ENCODE assay signal across 24 cellular contexts in genomic region chr1:202156590-202156989, GRCh38. TPM values are rescaled to one million over a fixed set of nuclear protein-coding genes. Genes with fewer than 3 reads are reported as not detected.
DNase-seq lines count a peak whose midpoint lies in the region; ATAC-seq and TF ChIP-seq lines count a peak whose summit lies in the region.
"Had no signal": no experiment of that assay in that cellular context is flagged by ENCODE, and none has a peak within 500 bp of the region (broad histone marks: within the 10 kb centered on the region; RNA-seq: fewer than 3 reads in every experiment).

No MANE protein-coding gene starts in this region.

- POLR2A ChIA-PET in CD8-positive, alpha-beta memory T cell (lab: Charles Lee) = no interaction called here
- POLR2A ChIA-PET in activated CD4-positive, alpha-beta memory T cell treated with anti-CD3 and anti-CD28 coated beads for 36 hours (lab: Charles Lee) = interaction anchor here (2.8 kb wide), 1 partner anchor 10 kb away, joined by 23 read pairs; the partner anchor contains the start of gene ARL8A

- H3K9me3 Mint-ChIP-seq in CD4-positive, CD25-positive, alpha-beta regulatory T cell = no peaks in the 10 kb centered on the region
- no peaks in the 10 kb centered on the region for H3K9me3 Mint-ChIP-seq in CD8-positive, alpha-beta memory T cell
- H3K9me3 Mint-ChIP-seq in activated CD4-positive, alpha-beta memory T cell treated with anti-CD3 and anti-CD28 coated beads for 36 hours = no peaks in the 10 kb centered on the region
- H3K9me3 Mint-ChIP-seq in effector memory CD8-positive, alpha-beta T cell = no peaks in the 10 kb centered on the region

- H3K36me3 Mint-ChIP-seq in CD4-positive, CD25-positive, alpha-beta regulatory T cell = peaks cover 22% of the 10 kb centered on the region
- peaks cover 4 to 75% (median 24%) of the 10 kb centered on the region in 3 donors for H3K36me3 Mint-ChIP-seq in CD8-positive, alpha-beta memory T cell
- peaks cover 67% of the 10 kb centered on the region for H3K36me3 Mint-ChIP-seq in activated CD4-positive, alpha-beta memory T cell treated with anti-CD3 and anti-CD28 coated beads for 36 hours
- H3K36me3 Mint-ChIP-seq in effector memory CD8-positive, alpha-beta T cell (ENCODE audit: insufficient read depth) = peaks cover 86% of the 10 kb centered on the region

- peak overlapping the region; percentile 55 for H3K27ac ChIP-seq in CD4-positive, CD25-positive, alpha-beta regulatory T cell (ENCODE audit: insufficient read depth, low read length, poor library complexity, severe bottlenecking)
- H3K27ac ChIP-seq in CD8-positive, alpha-beta memory T cell (ENCODE audit: low read depth, low read length) = peak overlapping the region; percentile 35
- H3K27ac ChIP-seq: brain microvascular endothelial cell, coronary artery, parathyroid adenoma had no signal

- H3K27ac Mint-ChIP-seq in CD4-positive, CD25-positive, alpha-beta regulatory T cell = no peak overlapping the region
- peak overlapping the region in 7 of 8 donors; percentile 29 to 96 (median 77) for H3K27ac Mint-ChIP-seq in CD8-positive, alpha-beta memory T cell
- peak overlapping the region; percentile 42 for H3K27ac Mint-ChIP-seq in activated CD4-positive, alpha-beta memory T cell treated with anti-CD3 and anti-CD28 coated beads for 36 hours
- peak overlapping the region; percentile 58 to 98 for H3K27ac Mint-ChIP-seq in effector memory CD8-positive, alpha-beta T cell

- DNase-seq in CD4-positive, CD25-positive, alpha-beta regulatory T cell = no peak
- DNase-seq in CD8-positive, alpha-beta memory T cell = no peak
- DNase-seq in activated CD4-positive, alpha-beta memory T cell treated with anti-CD3 and anti-CD28 coated beads for 36 hours = no peak
- no peak for DNase-seq in effector memory CD8-positive, alpha-beta T cell
- no peak for DNase-seq in stimulated activated naive CD4-positive, alpha-beta T cell treated with Interleukin-2 at 50 U/mL for 16 hours (lab: John Stamatoyannopoulos, UW)
- no peak for DNase-seq in ecto neural progenitor cell (ENCODE audit: low spot score)
- no peak for DNase-seq in GM13976 (ENCODE audit: low spot score)
- DNase-seq: activated CD4-positive, alpha-beta T cell treated with anti-CD3 and anti-CD28 coated beads for 4 hours; brain microvascular endothelial cell; COR-L47; DMS79; KBM-7; mammary epithelial cell; NCI-H1694 treated with DMSO at 0.1 percent for 48 hours; NCI-H69; stimulated activated CD4-positive, alpha-beta T cell treated with anti-CD3 and anti-CD28 coated beads, Interleukin-4, amount 100 ng/mL, for 4 hours; SW 1271; trophoblast cell had no signal

- peaks cover 4% of the 10 kb centered on the region for H3K27me3 Mint-ChIP-seq in CD4-positive, CD25-positive, alpha-beta regulatory T cell
- peaks cover 0 to 2% of the 10 kb centered on the region in 2 donors for H3K27me3 Mint-ChIP-seq in CD8-positive, alpha-beta memory T cell
- no peaks in the 10 kb centered on the region for H3K27me3 Mint-ChIP-seq in activated CD4-positive, alpha-beta memory T cell treated with anti-CD3 and anti-CD28 coated beads for 36 hours
- no peaks in the 10 kb centered on the region for H3K27me3 Mint-ChIP-seq in effector memory CD8-positive, alpha-beta T cell

- peaks cover 55% of the 10 kb centered on the region for H3K36me3 ChIP-seq in CD4-positive, CD25-positive, alpha-beta regulatory T cell (ENCODE audit: control insufficient read depth, insufficient read depth, low read length)
- H3K36me3 ChIP-seq in CD8-positive, alpha-beta memory T cell (ENCODE audit: insufficient read depth, low read length) = peaks cover 56% of the 10 kb centered on the region
- H3K36me3 ChIP-seq: brain microvascular endothelial cell had no signal

- in situ Hi-C loops in GM13976 (cut with MboI; ENCODE audit: low sequenced_read_pairs, unreplicated experiment) = no loop called here

- H3K27me3 ChIP-seq in CD4-positive, CD25-positive, alpha-beta regulatory T cell (ENCODE audit: control insufficient read depth, insufficient read depth, low read length) = no peaks in the 10 kb centered on the region
- H3K27me3 ChIP-seq in CD8-positive, alpha-beta memory T cell (ENCODE audit: insufficient read depth, low read length, poor library complexity, severe bottlenecking) = no peaks in the 10 kb centered on the region
- H3K27me3 ChIP-seq: brain microvascular endothelial cell had no signal

- H3K4me3 ChIP-seq in CD4-positive, CD25-positive, alpha-beta regulatory T cell (ENCODE audit: low read depth, low read length) = no peak overlapping the region
- no peak overlapping the region for H3K4me3 ChIP-seq in CD8-positive, alpha-beta memory T cell (ENCODE audit: low read length)
- H3K4me3 ChIP-seq: coronary artery had no signal

- intact Hi-C loops in activated CD4-positive, alpha-beta memory T cell treated with anti-CD3 and anti-CD28 coated beads for 36 hours (cut with micrococcal nuclease) = no loop called here

- peaks cover 12 to 69% (median 49%) of the 10 kb centered on the region in 4 donors for H3K4me1 Mint-ChIP-seq in CD4-positive, CD25-positive, alpha-beta regulatory T cell
- H3K4me1 Mint-ChIP-seq in CD8-positive, alpha-beta memory T cell = peaks cover 64 to 76% (median 70%) of the 10 kb centered on the region in 3 donors
- peaks cover 53% of the 10 kb centered on the region for H3K4me1 Mint-ChIP-seq in activated CD4-positive, alpha-beta memory T cell treated with anti-CD3 and anti-CD28 coated beads for 36 hours (ENCODE audit: low read depth)
- peaks cover 50 to 76% of the 10 kb centered on the region in 2 donors for H3K4me1 Mint-ChIP-seq in effector memory CD8-positive, alpha-beta T cell (ENCODE audit: low read depth in 2 of 2)

- CTCF ChIA-PET in CD8-positive, alpha-beta memory T cell (lab: Charles Lee) = interaction anchor here (2.6 to 3.7 kb wide), 2 partner anchors 14 to 21 kb away, joined by 10 to 16 read pairs; no protein-coding TSS in a partner anchor
- CTCF ChIA-PET in activated CD4-positive, alpha-beta memory T cell treated with anti-CD3 and anti-CD28 coated beads for 36 hours (lab: Charles Lee) = interaction anchor here (1.3 to 3.4 kb wide), 5 partner anchors 9 to 159 kb away, joined by 4 to 19 read pairs (median 13); no protein-coding TSS in a partner anchor

- no peaks in the 10 kb centered on the region for H3K9me3 ChIP-seq in CD4-positive, CD25-positive, alpha-beta regulatory T cell (ENCODE audit: control insufficient read depth in 2 of 2, low read length in 2 of 2)
- H3K9me3 ChIP-seq in CD8-positive, alpha-beta memory T cell (ENCODE audit: low read length) = no peaks in the 10 kb centered on the region

- no peak for ATAC-seq in CD4-positive, CD25-positive, alpha-beta regulatory T cell (ENCODE audit: low read depth in 2 of 2)
- no peak for ATAC-seq in effector memory CD8-positive, alpha-beta T cell (replicated peaks)
- no peak for ATAC-seq in HG02610 (IDR thresholded peaks at IDR 0.05; ENCODE audit: unreplicated experiment)
- ATAC-seq: right cardiac atrium had no signal

- H3K4me1 ChIP-seq in CD4-positive, CD25-positive, alpha-beta regulatory T cell (ENCODE audit: control insufficient read depth, insufficient read depth, low read length, poor library complexity, severe bottlenecking) = peaks cover 71% of the 10 kb centered on the region
- H3K4me1 ChIP-seq in CD8-positive, alpha-beta memory T cell (ENCODE audit: insufficient read depth, low read length) = peaks cover 52% of the 10 kb centered on the region

- TF ChIP-seq CTCF in GM13976 (IDR thresholded peaks at IDR 0.05; ENCODE audit: borderline replicate concordance, control extremely low read depth, extremely low read depth, insufficient read depth, missing control alignments) = no peak

- peak overlapping the region in 3 of 4 donors; percentile 37 to 90 (median 73) for H3K4me3 Mint-ChIP-seq in CD4-positive, CD25-positive, alpha-beta regulatory T cell
- peak overlapping the region in 4 of 7 donors; percentile 35 to 45 (median 44) for H3K4me3 Mint-ChIP-seq in CD8-positive, alpha-beta memory T cell
- no peak overlapping the region for H3K4me3 Mint-ChIP-seq in activated CD4-positive, alpha-beta memory T cell treated with anti-CD3 and anti-CD28 coated beads for 36 hours
- H3K4me3 Mint-ChIP-seq in effector memory CD8-positive, alpha-beta T cell = peak overlapping the region; percentile 42 to 97

RNA-seq across cellular contexts. Expression of gene PTPN7, which starts 3.8 kb away (rescaled TPM):
- total RNA-seq in CD4-positive, CD25-positive, alpha-beta regulatory T cell = 124 TPM
- 10 to 100 TPM; 57.5 to 83.1 (median 76.8) TPM for polyA plus RNA-seq in CD4-positive, CD25-positive, alpha-beta regulatory T cell
- total RNA-seq in CD8-positive, alpha-beta memory T cell = 100 to 1,000 TPM; 446 to 449 TPM
- polyA plus RNA-seq in CD8-positive, alpha-beta memory T cell = 91.4 TPM
- total RNA-seq in activated CD4-positive, alpha-beta memory T cell treated with anti-CD3 and anti-CD28 coated beads for 36 hours = 100 to 1,000 TPM; 197 to 199 TPM
- total RNA-seq: fibroblast of lung, mammary epithelial cell, myocyte had no signal
- polyA plus RNA-seq: fibroblast of lung had no signal

RNA-seq across cellular contexts. Expression of gene ARL8A, which starts 12.1 kb away (rescaled TPM):
- 84.1 TPM for total RNA-seq in CD4-positive, CD25-positive, alpha-beta regulatory T cell
- 10 to 100 TPM in 1 of 4 donors, 1 to 10 TPM in 3; 6.6 to 11.1 (median 7.7) TPM for polyA plus RNA-seq in CD4-positive, CD25-positive, alpha-beta regulatory T cell
- total RNA-seq in CD8-positive, alpha-beta memory T cell = 10 to 100 TPM; 50.2 to 51.4 TPM
- 12.3 TPM for polyA plus RNA-seq in CD8-positive, alpha-beta memory T cell
- 10 to 100 TPM; 38.2 to 40.4 TPM for total RNA-seq in activated CD4-positive, alpha-beta memory T cell treated with anti-CD3 and anti-CD28 coated beads for 36 hours

RNA-seq across cellular contexts. Expression of gene GPR37L1, which starts 33.9 kb away (rescaled TPM):
- total RNA-seq in CD4-positive, CD25-positive, alpha-beta regulatory T cell = not detected
- polyA plus RNA-seq in CD4-positive, CD25-positive, alpha-beta regulatory T cell = under 1 TPM; 0.03 to 0.25 (median 0.17) TPM
- not detected for total RNA-seq in CD8-positive, alpha-beta memory T cell
- polyA plus RNA-seq in CD8-positive, alpha-beta memory T cell = 0.08 TPM
- not detected for total RNA-seq in activated CD4-positive, alpha-beta memory T cell treated with anti-CD3 and anti-CD28 coated beads for 36 hours
- total RNA-seq: fibroblast of lung, mammary epithelial cell, myocyte had no signal
- polyA plus RNA-seq: fibroblast of lung had no signal

RNA-seq across cellular contexts. Expression of gene LGR6, which starts 37.0 kb away (rescaled TPM):
- 0.32 TPM for total RNA-seq in CD4-positive, CD25-positive, alpha-beta regulatory T cell
- under 1 TPM; 0.16 to 0.87 (median 0.30) TPM for polyA plus RNA-seq in CD4-positive, CD25-positive, alpha-beta regulatory T cell
- under 1 TPM; 0.40 to 0.53 TPM for total RNA-seq in CD8-positive, alpha-beta memory T cell
- 3.1 TPM for polyA plus RNA-seq in CD8-positive, alpha-beta memory T cell
- under 1 TPM; 0.05 to 0.10 TPM for total RNA-seq in activated CD4-positive, alpha-beta memory T cell treated with anti-CD3 and anti-CD28 coated beads for 36 hours
- total RNA-seq: fibroblast of lung had no signal

Comparison
In these comparisons a context has a peak if more than half of its experiments do, and no peak if none do; other contexts are left out.
1. H3K27ac Mint-ChIP-seq: peak in CD8-positive, alpha-beta memory T cell (7 of 8), activated CD4-positive, alpha-beta memory T cell treated with anti-CD3 and anti-CD28 coated beads for 36 hours (single experiment) and effector memory CD8-positive, alpha-beta T cell (2 of 2); none in CD4-positive, CD25-positive, alpha-beta regulatory T cell (0 of 3).